Comparison of ENCODE assay signal across 11 cellular contexts in genomic region chr10:78656815-78657621, GRCh38.
DNase-seq lines count a peak whose midpoint lies in the region; ATAC-seq, FAIRE-seq and TF ChIP-seq lines count a peak whose summit lies in the region.
"Had no signal": no experiment of that assay in that cellular context is flagged by ENCODE, and none has a peak within 500 bp of the region (broad histone marks: within the 10 kb centered on the region; RNA-seq: fewer than 3 reads in every experiment).

No MANE protein-coding gene starts in this region.

- no peak for DNase-seq in activated CD4-positive, alpha-beta T cell treated with anti-CD3 and anti-CD28 coated beads for 36 hours
- no peak for DNase-seq in activated CD4-positive, alpha-beta T cell treated with anti-CD3 and anti-CD28 coated beads, Interleukin-2, amount 10 ng/mL, durations not matched to agents 24 days and 14 days
- DNase-seq in midbrain (lab: John Stamatoyannopoulos, UW) (peak; percentile 43), transverse colon (no peak)
- no peak for DNase-seq in effector memory CD4-positive, alpha-beta T cell
- no peak for DNase-seq in effector CD8-positive, alpha-beta T cell (lab: John Stamatoyannopoulos, UW)
- DNase-seq: DMS79 treated with DMSO at 0.1 percent for 48 hours had no signal

- peak; percentile 12 for ATAC-seq in activated CD4-positive, alpha-beta T cell treated with anti-CD3 and anti-CD28 coated beads for 36 hours
- no peak for ATAC-seq in GM19035 (IDR thresholded peaks at IDR 0.05; ENCODE audit: unreplicated experiment)

- CTCF ChIA-PET in activated CD4-positive, alpha-beta T cell treated with anti-CD3 and anti-CD28 coated beads for 36 hours (lab: Charles Lee): interaction anchor here (0.6 to 2.7 kb wide), 10 partner anchors 8 to 539 kb away, joined by 3 to 18 read pairs (median 4); no protein-coding TSS in a partner anchor

- H3K4me1 Mint-ChIP-seq in activated CD4-positive, alpha-beta T cell treated with anti-CD3 and anti-CD28 coated beads for 36 hours: no peaks in the 10 kb centered on the region
- H3K4me1 Mint-ChIP-seq in activated CD4-positive, alpha-beta T cell treated with anti-CD3 and anti-CD28 coated beads, Interleukin-2, amount 10 ng/mL, durations not matched to agents 24 days and 14 days: no peaks in the 10 kb centered on the region

- no peaks in the 10 kb centered on the region for H3K27me3 ChIP-seq in transverse colon
- no peaks in the 10 kb centered on the region for H3K27me3 ChIP-seq in effector memory CD4-positive, alpha-beta T cell (replicated peaks; ENCODE audit: control insufficient read depth, insufficient read depth, low read length, poor library complexity, severe bottlenecking)

- H3K9me3 Mint-ChIP-seq in activated CD4-positive, alpha-beta T cell treated with anti-CD3 and anti-CD28 coated beads for 36 hours (ENCODE audit: low read depth): no peaks in the 10 kb centered on the region
- H3K9me3 Mint-ChIP-seq in activated CD4-positive, alpha-beta T cell treated with anti-CD3 and anti-CD28 coated beads, Interleukin-2, amount 10 ng/mL, durations not matched to agents 24 days and 14 days: no peaks in the 10 kb centered on the region
- H3K9me3 Mint-ChIP-seq: T-helper 2 cell treated with Interferon-gamma antibody and Interleukin-4, amounts not matched to agents 5 μg/mL and 100 μg/mL, for 36 hours had no signal

- no peak overlapping the region for H3K4me3 ChIP-seq in transverse colon
- H3K4me3 ChIP-seq in effector memory CD4-positive, alpha-beta T cell (ENCODE audit: insufficient read depth, low read depth, low read length, poor library complexity, severe bottlenecking): no peak overlapping the region
- H3K4me3 ChIP-seq: A549 had no signal

- POLR2A ChIA-PET in activated CD4-positive, alpha-beta T cell treated with anti-CD3 and anti-CD28 coated beads for 36 hours (lab: Charles Lee): no interaction called here

- WGBS in transverse colon (ENCODE audit: low coverage in 1 of 2), 2 donors: 20 to 65% methylated on average over 2 to 24 of the region's 24 CpGs

- peak overlapping the region; percentile 28 to 44 (median 40) for H3K27ac ChIP-seq in transverse colon
- H3K27ac ChIP-seq in effector memory CD4-positive, alpha-beta T cell (ENCODE audit: insufficient read depth, low read length, poor library complexity, severe bottlenecking): no peak overlapping the region

- H3K36me3 Mint-ChIP-seq in activated CD4-positive, alpha-beta T cell treated with anti-CD3 and anti-CD28 coated beads for 36 hours (ENCODE audit: low read depth): no peaks in the 10 kb centered on the region
- H3K36me3 Mint-ChIP-seq in activated CD4-positive, alpha-beta T cell treated with anti-CD3 and anti-CD28 coated beads, Interleukin-2, amount 10 ng/mL, durations not matched to agents 24 days and 14 days (ENCODE audit: low read depth): no peaks in the 10 kb centered on the region

- TF ChIP-seq EP300 in transverse colon (IDR thresholded peaks at IDR 0.05; ENCODE audit: low read depth): no peak

- in situ Hi-C loops in transverse colon (cut with MboI; ENCODE audit: low pct_ligation_motif_present in 1 of 4, low pct_unique_long_range_greater_than_20kb in 1 of 4, low sequenced_read_pairs in 3 of 4): loop anchor here in 1 of 4 donors (25.0 kb wide), 2 partner anchors 530 to 595 kb away; no protein-coding TSS in a partner anchor

- no peak overlapping the region for H3K27ac Mint-ChIP-seq in activated CD4-positive, alpha-beta T cell treated with anti-CD3 and anti-CD28 coated beads for 36 hours
- no peak overlapping the region for H3K27ac Mint-ChIP-seq in activated CD4-positive, alpha-beta T cell treated with anti-CD3 and anti-CD28 coated beads, Interleukin-2, amount 10 ng/mL, durations not matched to agents 24 days and 14 days
- H3K27ac Mint-ChIP-seq: T-helper 2 cell treated with Interferon-gamma antibody and Interleukin-4, amounts not matched to agents 5 μg/mL and 100 μg/mL, for 36 hours had no signal

- FAIRE-seq in endometrium (lab: Jason Lieb, UNC): peak; percentile 75
- FAIRE-seq: A549 had no signal

- H3K4me1 ChIP-seq in transverse colon: peaks cover 0 to 8% (median 2%) of the 10 kb centered on the region in 4 donors
- no peaks in the 10 kb centered on the region for H3K4me1 ChIP-seq in effector memory CD4-positive, alpha-beta T cell (ENCODE audit: control insufficient read depth, insufficient read depth, low read length, poor library complexity, severe bottlenecking)
- H3K4me1 ChIP-seq: A549 had no signal

- TF ChIP-seq CTCF in transverse colon (IDR thresholded peaks at IDR 0.05): no peak

- no peak for TF ChIP-seq POLR2A in transverse colon (IDR thresholded peaks at IDR 0.05)

- H3K9me3 ChIP-seq in transverse colon: no peaks in the 10 kb centered on the region
- no peaks in the 10 kb centered on the region for H3K9me3 ChIP-seq in effector memory CD4-positive, alpha-beta T cell (ENCODE audit: control insufficient read depth, low read length)
- H3K9me3 ChIP-seq: A549 had no signal

- intact Hi-C loops in activated CD4-positive, alpha-beta T cell treated with anti-CD3 and anti-CD28 coated beads for 36 hours (cut with DNase I, micrococcal nuclease): loop anchor here (1.0 to 5.0 kb wide), 4 partner anchors 538 to 610 kb away; no protein-coding TSS in a partner anchor
- intact Hi-C loops in activated CD4-positive, alpha-beta T cell treated with anti-CD3 and anti-CD28 coated beads, Interleukin-2, amount 10 ng/mL, durations not matched to agents 24 days and 14 days (cut with micrococcal nuclease): loop anchor here (1.0 to 10.0 kb wide), 3 partner anchors 235 to 538 kb away; no protein-coding TSS in a partner anchor
- intact Hi-C loops in transverse colon (cut with DNase I; ENCODE audit: low total_unique reads): loop anchor here (10.0 kb wide), 1 partner anchor 442 kb away; no protein-coding TSS in a partner anchor

- H3K36me3 ChIP-seq in transverse colon: no peaks in the 10 kb centered on the region
- H3K36me3 ChIP-seq in effector memory CD4-positive, alpha-beta T cell (ENCODE audit: control insufficient read depth, insufficient read depth, low read length): no peaks in the 10 kb centered on the region

- peaks cover 18% of the 10 kb centered on the region for H3K27me3 Mint-ChIP-seq in activated CD4-positive, alpha-beta T cell treated with anti-CD3 and anti-CD28 coated beads for 36 hours
- H3K27me3 Mint-ChIP-seq in activated CD4-positive, alpha-beta T cell treated with anti-CD3 and anti-CD28 coated beads, Interleukin-2, amount 10 ng/mL, durations not matched to agents 24 days and 14 days: peaks cover 4% of the 10 kb centered on the region

- H3K4me3 Mint-ChIP-seq in activated CD4-positive, alpha-beta T cell treated with anti-CD3 and anti-CD28 coated beads for 36 hours: no peak overlapping the region
- no peak overlapping the region for H3K4me3 Mint-ChIP-seq in activated CD4-positive, alpha-beta T cell treated with anti-CD3 and anti-CD28 coated beads, Interleukin-2, amount 10 ng/mL, durations not matched to agents 24 days and 14 days
- H3K4me3 Mint-ChIP-seq: T-helper 2 cell treated with Interferon-gamma antibody and Interleukin-4, amounts not matched to agents 5 μg/mL and 100 μg/mL, for 36 hours had no signal
